In genomic region chr13:113209336-113209879, GRCh38 we compare ENCODE assay signal across 8 cellular contexts. TPM values are rescaled to one million over a fixed set of nuclear protein-coding genes. Genes with fewer than 3 reads are reported as not detected.
DNase-seq lines count a peak whose midpoint lies in the region; ATAC-seq and TF ChIP-seq lines count a peak whose summit lies in the region.

Gene CUL4A (plus strand): TSS chr13:113209613. CDS start chr13:113209628, 15 bp downstream.

- no peaks in the 10 kb centered on the region for H3K27me3 ChIP-seq in lower lobe of right lung (ENCODE audit: low read depth)

- H3K4me3 ChIP-seq in AG04449 (ENCODE audit: low read depth, low read length) (peak within 1 kb of the TSS; percentile 76), lower lobe of right lung (peak within 1 kb of the TSS; percentile 86)

- ATAC-seq in GM18519 (IDR thresholded peaks at IDR 0.05; ENCODE audit: low FRiP score, unreplicated experiment), result peak; percentile 4
- ATAC-seq in HG03039 (IDR thresholded peaks at IDR 0.05; ENCODE audit: unreplicated experiment), result peak; percentile 40
- ATAC-seq in lower lobe of right lung, result peak; percentile 85

- no peaks in the 10 kb centered on the region for H3K9me3 ChIP-seq in lower lobe of right lung

- DNase-seq in AG04449 (ENCODE audit: low read depth, low spot score) (no peak), NCI-H2227 treated with DMSO at 0.1 percent for 48 hours (lab: John Stamatoyannopoulos, UW) (peak; percentile 41), ecto neural progenitor cell (ENCODE audit: low spot score) (peak; percentile 88), lower lobe of right lung (peak; percentile 87)
- peak; percentile 78 to 80 for DNase-seq in activated CD4-positive, alpha-beta T cell treated with anti-CD3 and anti-CD28 coated beads, Interleukin-2, amount 50 U/mL, for 48 hours
- peak; percentile 55 to 62 (median 61) for DNase-seq in stimulated activated CD4-positive, alpha-beta T cell treated with anti-CD3 and anti-CD28 coated beads, TNF-alpha, amount 100 ng/mL, for 4 hours (ENCODE audit: low read depth in 3 of 3)

- CTCF ChIA-PET in AG04449 (lab: Yijun Ruan, JAX), result interaction anchor here (1.1 to 1.4 kb wide), 5 partner anchors 10 to 175 kb away, joined by 3 to 7 read pairs (median 3); no protein-coding TSS in a partner anchor

- POLR2A ChIA-PET in AG04449 (lab: Yijun Ruan, JAX), result interaction anchor here (0.7 to 1.1 kb wide), 2 partner anchors 22 to 56 kb away, joined by 3 to 5 read pairs; no protein-coding TSS in a partner anchor

- peaks cover 73% of the 10 kb centered on the region for H3K4me1 ChIP-seq in lower lobe of right lung

- peak within 1 kb of the TSS; percentile 99 for H3K27ac ChIP-seq in lower lobe of right lung

- intact Hi-C loops in lower lobe of right lung (cut with DNase I), result no loop called here

- H3K36me3 ChIP-seq in lower lobe of right lung, result peaks cover 29% of the 10 kb centered on the region

- no peak for TF ChIP-seq CTCF in AG04449 (IDR thresholded peaks at IDR 0.05; ENCODE audit: insufficient read depth, low read length, missing control alignments)
- TF ChIP-seq CTCF in lower lobe of right lung (IDR thresholded peaks at IDR 0.05), result no peak

RNA-seq across cellular contexts. Expression of gene CUL4A, which starts in this region (rescaled TPM):
- total RNA-seq in lower lobe of right lung, result 60.1 TPM

Comparison
In these comparisons a context has a peak if more than half of its experiments do, and no peak if none do; other contexts are left out.
1. ATAC-seq: peak in every context shown above with its lines; median percentile 85 in lower lobe of right lung; 40 in HG03039; 4 in GM18519.